2 cellular contexts compared by ENCODE assay signal in genomic region chr9:14243514-14244042, GRCh38.
TF ChIP-seq lines count a peak whose summit lies in the region.

No MANE protein-coding gene starts in this region.

TF ChIP-seq in GM23338, 12 proteins besides CTCF, POLR2A, EP300 and RAD21 (continued from another document):
- TF ChIP-seq ZNF114 (CRISPR knock-in tag; IDR thresholded peaks at IDR 0.05) = no peak
- TF ChIP-seq POLR2AphosphoS5 (IDR thresholded peaks at IDR 0.05; ENCODE audit: low read depth) = no peak
- no peak for TF ChIP-seq STAT1 (IDR thresholded peaks at IDR 0.05; ENCODE audit: unreplicated experiment)
- no peak for TF ChIP-seq REST (IDR thresholded peaks at IDR 0.05; ENCODE audit: unreplicated experiment)
- TF ChIP-seq NANOG (IDR thresholded peaks at IDR 0.05; ENCODE audit: borderline replicate concordance) = no peak

TF ChIP-seq in H1, 55 proteins besides CTCF, POLR2A, EP300 and RAD21 (continued from another document):
- TF ChIP-seq, protein P1, sequence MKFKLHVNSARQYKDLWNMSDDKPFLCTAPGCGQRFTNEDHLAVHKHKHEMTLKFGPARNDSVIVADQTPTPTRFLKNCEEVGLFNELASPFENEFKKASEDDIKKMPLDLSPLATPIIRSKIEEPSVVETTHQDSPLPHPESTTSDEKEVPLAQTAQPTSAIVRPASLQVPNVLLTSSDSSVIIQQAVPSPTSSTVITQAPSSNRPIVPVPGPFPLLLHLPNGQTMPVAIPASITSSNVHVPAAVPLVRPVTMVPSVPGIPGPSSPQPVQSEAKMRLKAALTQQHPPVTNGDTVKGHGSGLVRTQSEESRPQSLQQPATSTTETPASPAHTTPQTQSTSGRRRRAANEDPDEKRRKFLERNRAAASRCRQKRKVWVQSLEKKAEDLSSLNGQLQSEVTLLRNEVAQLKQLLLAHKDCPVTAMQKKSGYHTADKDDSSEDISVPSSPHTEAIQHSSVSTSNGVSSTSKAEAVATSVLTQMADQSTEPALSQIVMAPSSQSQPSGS (IDR thresholded peaks at IDR 0.05; ENCODE audit: low read length) = no peak
- no peak for TF ChIP-seq TBP (IDR thresholded peaks at IDR 0.05; ENCODE audit: low read depth, low read length)
- TF ChIP-seq CBX5 (IDR thresholded peaks at IDR 0.05; ENCODE audit: low read depth, low read length) = no peak
